In the genomic region with DNA sequence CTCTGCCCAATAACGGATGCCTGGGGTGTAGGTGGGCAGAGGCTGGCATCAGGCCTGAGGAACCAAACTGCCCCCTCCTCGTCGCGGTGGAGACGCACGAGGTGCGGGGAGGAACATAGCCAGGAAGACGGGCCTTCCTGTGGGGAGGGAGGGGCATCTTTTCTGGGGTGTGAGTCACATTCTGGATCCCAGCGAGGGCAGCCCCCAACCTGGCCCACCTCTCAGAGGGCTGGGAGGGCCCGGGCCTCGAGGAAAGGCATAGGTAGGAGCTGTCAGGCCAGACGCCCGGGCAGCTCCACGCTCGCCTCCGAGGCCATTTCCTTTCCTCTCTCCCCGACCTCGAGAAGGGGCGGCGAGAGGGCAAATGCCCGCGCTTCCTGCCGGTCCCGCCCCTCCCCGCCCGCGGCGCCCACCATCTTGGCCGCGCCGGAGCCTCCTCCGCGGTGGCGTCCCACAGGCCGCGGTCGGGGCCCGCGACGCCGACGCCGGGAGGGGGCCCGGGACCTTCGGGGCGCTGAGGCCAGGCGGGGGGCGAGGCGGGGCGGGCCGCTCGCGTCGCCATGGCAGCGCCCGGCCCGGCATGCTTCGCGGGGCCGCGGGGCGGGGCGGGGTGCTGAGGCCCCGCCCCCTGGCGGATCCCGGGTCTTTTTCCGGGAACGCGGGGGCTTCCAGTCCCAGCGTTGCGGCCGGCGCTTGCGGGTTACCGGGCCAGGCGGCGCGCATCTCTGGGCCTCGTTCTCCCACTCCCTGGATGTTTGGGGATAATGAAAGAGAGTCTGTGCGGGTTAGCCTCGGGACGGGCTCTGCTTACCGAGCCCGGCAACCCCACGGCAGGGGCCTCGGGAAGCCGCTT, we compare ENCODE assay signal across 8 cellular contexts. TPM values are rescaled to one million over a fixed set of nuclear protein-coding genes. Genes with fewer than 3 reads are reported as not detected.
DNase-seq lines count a peak whose midpoint lies in the region; ATAC-seq and TF ChIP-seq lines count a peak whose summit lies in the region.

No MANE protein-coding gene starts in this region.

- H3K36me3 ChIP-seq in neural progenitor cell (no peaks in the 10 kb centered on the region), stomach smooth muscle (ENCODE audit: control insufficient read depth in 2 of 2, insufficient read depth in 2 of 2, low read length in 2 of 2) (no peaks in the 10 kb centered on the region)

- H3K4me1 ChIP-seq in foreskin keratinocyte: peaks cover 28% of the 10 kb centered on the region
- H3K4me1 ChIP-seq in neural progenitor cell: peaks cover 57% of the 10 kb centered on the region
- H3K4me1 ChIP-seq in stomach smooth muscle (ENCODE audit: control insufficient read depth, insufficient read depth, low read length): peaks cover 82% of the 10 kb centered on the region

- H3K36me3 Mint-ChIP-seq in neural progenitor cell: no peaks in the 10 kb centered on the region

- H3K4me3 ChIP-seq in AG10803 (ENCODE audit: low read length) (peak overlapping the region; percentile 75), HL-60 (replicated peaks; ENCODE audit: insufficient read depth, low read length) (peak overlapping the region; percentile 49), neural progenitor cell (peak overlapping the region; percentile 56), stomach smooth muscle (ENCODE audit: low read length in 2 of 2) (peak overlapping the region; percentile 76 to 83)

- peaks cover 5% of the 10 kb centered on the region for H3K27me3 Mint-ChIP-seq in neural progenitor cell (ENCODE audit: insufficient read depth, low read depth)

- H3K4me2 ChIP-seq in neural progenitor cell: peak overlapping the region; percentile 91

- H3K4me1 Mint-ChIP-seq in neural progenitor cell: peaks cover 82% of the 10 kb centered on the region

- H3K27ac ChIP-seq in HL-60 (replicated peaks) (peak overlapping the region; percentile 87), foreskin keratinocyte (peak overlapping the region; percentile 86), neural progenitor cell (peak overlapping the region; percentile 89), stomach smooth muscle (ENCODE audit: low read length) (peak overlapping the region; percentile 95)

- peak; percentile 58 for ATAC-seq in foreskin keratinocyte

- TF ChIP-seq POLR2A in GM19099 (IDR thresholded peaks at IDR 0.05; ENCODE audit: extremely low read depth, insufficient read length, low read depth) (peak; percentile 56), Raji (IDR thresholded peaks at IDR 0.05; ENCODE audit: insufficient read depth, low read depth, low read length) (peak; percentile 45; the same call in 1 of the 2 replicates)

- H3K9ac ChIP-seq in neural progenitor cell (no peak overlapping the region), stomach smooth muscle (ENCODE audit: low read length in 2 of 2) (peak overlapping the region; percentile 90 to 95)

- H3F3A ChIP-seq in neural progenitor cell (ENCODE audit: low read depth): peaks cover 43% of the 10 kb centered on the region

- H3K9me3 ChIP-seq in neural progenitor cell (ENCODE audit: low read depth) (no peaks in the 10 kb centered on the region), stomach smooth muscle (ENCODE audit: control insufficient read depth in 2 of 2, low read length in 2 of 2) (no peaks in the 10 kb centered on the region)

- H3K9me3 Mint-ChIP-seq in neural progenitor cell: no peaks in the 10 kb centered on the region

- no peak overlapping the region for H2AFZ ChIP-seq in neural progenitor cell (replicated peaks)

- DNase-seq in AG10803 (ENCODE audit: low read depth) (peak; percentile 55), HL-60 (ENCODE audit: low read depth in 1 of 2, low spot score in 1 of 2) (peak in 1 of 2 experiments; percentile 42), foreskin keratinocyte (peak in 1 of 2 donors; percentile 60), neural progenitor cell (ENCODE audit: low spot score) (peak; percentile 90)
- peak; percentile 90 for DNase-seq in activated effector memory CD4-positive, alpha-beta T cell treated with anti-CD3 and anti-CD28 coated beads, Interleukin-2, amount 50 U/mL, for 16 hours

- peaks cover 62% of the 10 kb centered on the region for H3K79me2 ChIP-seq in neural progenitor cell (ENCODE audit: low read depth)

- peak overlapping the region; percentile 84 for H3K4me3 Mint-ChIP-seq in neural progenitor cell

- peak overlapping the region; percentile 99 for H3K27ac Mint-ChIP-seq in neural progenitor cell

- H4K20me1 ChIP-seq in neural progenitor cell (ENCODE audit: low read depth): peaks cover 82% of the 10 kb centered on the region

- no peaks in the 10 kb centered on the region for H3K27me3 ChIP-seq in HL-60 (ENCODE audit: insufficient read depth, poor library complexity, severe bottlenecking)
- no peaks in the 10 kb centered on the region for H3K27me3 ChIP-seq in foreskin keratinocyte
- H3K27me3 ChIP-seq in neural progenitor cell: peaks cover 41% of the 10 kb centered on the region
- H3K27me3 ChIP-seq in stomach smooth muscle (ENCODE audit: control insufficient read depth in 1 of 2, insufficient read depth in 2 of 2, low read length in 2 of 2): no peaks in the 10 kb centered on the region

- TF ChIP-seq CTCF in AG10803 (conservative IDR thresholded peaks at IDR 0.05; ENCODE audit: low read length) (no peak), HL-60 (IDR thresholded peaks at IDR 0.05; ENCODE audit: insufficient read depth, low read length) (no peak), foreskin keratinocyte (conservative IDR thresholded peaks at IDR 0.05) (no peak), neural progenitor cell (IDR thresholded peaks at IDR 0.05) (no peak)

RNA-seq across cellular contexts. Expression of a gene that starts 13.2 kb away (rescaled TPM):
- total RNA-seq in foreskin keratinocyte: 15.0 and 16.3 TPM in 2 replicates
- polyA plus RNA-seq in foreskin keratinocyte: 11.1 and 12.0 TPM in 2 replicates
- total RNA-seq in neural progenitor cell (ENCODE audit: low replicate concordance): 18.0 and 27.4 TPM in 2 replicates
